8 cellular contexts compared by ENCODE assay signal in genomic region chr10:24900888-24901685, GRCh38. TPM values are rescaled to one million over a fixed set of nuclear protein-coding genes. Genes with fewer than 3 reads are reported as not detected.
DNase-seq lines count a peak whose midpoint lies in the region; ATAC-seq, FAIRE-seq and TF ChIP-seq lines count a peak whose summit lies in the region.

No MANE protein-coding gene starts in this region.

- H3K4me3 Mint-ChIP-seq in activated naive CD8-positive, alpha-beta T cell, result no peak overlapping the region

- no peak for TF ChIP-seq RAD21 in A549 (conservative IDR thresholded peaks at IDR 0.05 in 1 of 2, IDR thresholded peaks at IDR 0.05 in 1 of 2)

- no peaks in the 10 kb centered on the region for H3K9me2 ChIP-seq in Karpas-422 (replicated peaks; ENCODE audit: insufficient read depth, low read length)

- POLR2A ChIA-PET in A549 (lab: Yijun Ruan, JAX), result interaction anchor here (1.1 kb wide), 1 partner anchor 51 kb away, joined by 3 read pairs; no protein-coding TSS in a partner anchor

- H3K27me3 Mint-ChIP-seq in activated naive CD8-positive, alpha-beta T cell, result no peaks in the 10 kb centered on the region

- CTCF ChIA-PET in A549 (lab: Yijun Ruan, JAX), result interaction anchor here (0.9 to 1.2 kb wide), 4 partner anchors 10 to 50 kb away, joined by 3 to 4 read pairs (median 3); no protein-coding TSS in a partner anchor

- no peaks in the 10 kb centered on the region for H3K36me3 ChIP-seq in Karpas-422 (ENCODE audit: insufficient read depth, low read length)

- H2AFZ ChIP-seq in Karpas-422 (ENCODE audit: low read length), result no peak overlapping the region

- peak overlapping the region; percentile 98 for H3K4me2 ChIP-seq in A549
- H3K4me2 ChIP-seq in Karpas-422 (ENCODE audit: low read depth, low read length, poor library complexity, severe bottlenecking), result no peak overlapping the region

- H3K9me3 ChIP-seq in A549 (no peaks in the 10 kb centered on the region), Karpas-422 (ENCODE audit: low read length) (peaks cover 7% of the 10 kb centered on the region; the same call in 1 of the 2 replicates)

- H3K4me1 ChIP-seq in A549 (peaks cover 63% of the 10 kb centered on the region), Karpas-422 (ENCODE audit: low read length) (no peaks in the 10 kb centered on the region)

- H3K36me3 Mint-ChIP-seq in activated naive CD8-positive, alpha-beta T cell, result peaks cover 4% of the 10 kb centered on the region

- H4K20me1 ChIP-seq in Karpas-422 (ENCODE audit: insufficient read depth, low read depth, low read length), result no peaks in the 10 kb centered on the region

- no peak for TF ChIP-seq EP300 in A549 (IDR thresholded peaks at IDR 0.05)

- no peaks in the 10 kb centered on the region for H3K27me3 ChIP-seq in Karpas-422 (ENCODE audit: low read length)

- H3K4me3 ChIP-seq in A549 (peak overlapping the region; percentile 20; the same call in 2 of the 3 replicates), Karpas-422 (ENCODE audit: low read length) (no peak overlapping the region)

- FAIRE-seq in A549 (lab: Jason Lieb, UNC), result no peak
- peak; percentile 93 for FAIRE-seq in GM19239 (lab: Jason Lieb, UNC)

- no peak for TF ChIP-seq CTCF in A549 (IDR thresholded peaks at IDR 0.05)

- peak overlapping the region; percentile 74 to 85 for H3K27ac ChIP-seq in A549
- H3K27ac ChIP-seq in Karpas-422 (ENCODE audit: low read length), result no peak overlapping the region

- H3K79me2 ChIP-seq in Karpas-422 (ENCODE audit: low read length), result no peaks in the 10 kb centered on the region

- no peak overlapping the region for H3K9ac ChIP-seq in Karpas-422 (ENCODE audit: low read length)

- H3K4me1 Mint-ChIP-seq in activated naive CD8-positive, alpha-beta T cell (ENCODE audit: low read depth), result peaks cover 42% of the 10 kb centered on the region

- no peak for TF ChIP-seq POLR2A in A549 (IDR thresholded peaks at IDR 0.05; ENCODE audit: low read length)

- DNase-seq in A549 (ENCODE audit: low read depth in 1 of 2, low spot score in 1 of 2) (no peak), GM19239 (ENCODE audit: insufficient read length, low spot score) (peak; percentile 35), putamen (ENCODE audit: low spot score) (peak; percentile 52), NCI-H2081 treated with DMSO at 0.1 percent for 48 hours (lab: John Stamatoyannopoulos, UW) (no peak), Karpas-422 (no peak)
- DNase-seq in stimulated activated naive CD4-positive, alpha-beta T cell (lab: John Stamatoyannopoulos, UW), result no peak

- WGBS in A549 (ENCODE audit: missing lambda C conversion rate), result 76% methylated on average over 7 of the region's 7 CpGs

- peak in 1 of 2 experiments; percentile 45; a peak in 4 of 6 replicates for ATAC-seq in A549
- peak; percentile 78 for ATAC-seq in HG03135 (IDR thresholded peaks at IDR 0.05; ENCODE audit: unreplicated experiment)

- no peaks in the 10 kb centered on the region for H3K9me3 Mint-ChIP-seq in activated naive CD8-positive, alpha-beta T cell (ENCODE audit: low read depth)

- H3K27ac Mint-ChIP-seq in activated naive CD8-positive, alpha-beta T cell, result peak overlapping the region; percentile 28

TF ChIP-seq in A549, 52 proteins besides CTCF, POLR2A, EP300 and RAD21:
- TF ChIP-seq JUN (IDR thresholded peaks at IDR 0.05) (no peak), SREBF2 (IDR thresholded peaks at IDR 0.05) (no peak), ZFP36 (IDR thresholded peaks at IDR 0.05; ENCODE audit: borderline replicate concordance, partially characterized antibody) (no peak), NR3C1 (IDR thresholded peaks at IDR 0.05) (no peak), RFX5 (IDR thresholded peaks at IDR 0.05) (no peak), PBX3 (IDR thresholded peaks at IDR 0.05) (no peak), CEBPB (IDR thresholded peaks at IDR 0.05) (no peak), ESRRA (IDR thresholded peaks at IDR 0.05; ENCODE audit: borderline replicate concordance, low read length) (no peak), EHF (CRISPR knock-in tag; IDR thresholded peaks at IDR 0.05) (no peak), TFCP2L1 (CRISPR knock-in tag; IDR thresholded peaks at IDR 0.05) (no peak), RCOR1 (IDR thresholded peaks at IDR 0.05; ENCODE audit: low read depth, low read length) (no peak), ZSCAN20 (CRISPR knock-in tag; IDR thresholded peaks at IDR 0.05) (no peak), HES2 (IDR thresholded peaks at IDR 0.05) (no peak), FOXS1 (CRISPR knock-in tag; IDR thresholded peaks at IDR 0.05) (no peak), MYC (IDR thresholded peaks at IDR 0.05; ENCODE audit: borderline replicate concordance, low read length) (no peak), EHMT2 (IDR thresholded peaks at IDR 0.05; ENCODE audit: low read depth) (no peak), GATA3 (IDR thresholded peaks at IDR 0.05; ENCODE audit: borderline replicate concordance) (no peak)
- TF ChIP-seq, protein P1, sequence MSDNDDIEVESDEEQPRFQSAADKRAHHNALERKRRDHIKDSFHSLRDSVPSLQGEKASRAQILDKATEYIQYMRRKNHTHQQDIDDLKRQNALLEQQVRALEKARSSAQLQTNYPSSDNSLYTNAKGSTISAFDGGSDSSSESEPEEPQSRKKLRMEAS (IDR thresholded peaks at IDR 0.05), result no peak

RNA-seq across cellular contexts. Expression of gene PRTFDC1, which starts 51.3 kb away (rescaled TPM):
- polyA plus RNA-seq in A549 (2011; rRNA removed) (32.5 and 39.2 TPM in 2 replicates), A549 (2017; fragmentation: RNase III; extraction: RNeasy Plus Mini Kit Qiagen cat#74134 plus additional on column Dnase treatment) (33.1 to 35.6 TPM (median 34.0 TPM) in 3 replicates)
- polyA plus RNA-seq in A549 (2012; cell fraction: cytosol; rRNA removed), result 10.0 and 14.5 TPM in 2 replicates
- 4.4 and 6.2 TPM in 2 replicates for polyA plus RNA-seq in A549 (2012; cell fraction: nucleus; rRNA removed)
- polyA minus RNA-seq in A549 (2011; rRNA and poly(A)+ RNA removed), result 10.4 and 12.1 TPM in 2 replicates
- total RNA-seq in Karpas-422 (2014; rRNA removed; shearing (Covaris generic); ENCODE audit: low replicate concordance), result not detected in 2 replicates

Comparison
In these comparisons a context has a peak if more than half of its experiments do, and no peak if none do; other contexts are left out.
1. DNase-seq: peak in GM19239 (single experiment) and putamen (single experiment); none in A549 (0 of 2), NCI-H2081 treated with DMSO at 0.1 percent for 48 hours (single experiment), stimulated activated naive CD4-positive, alpha-beta T cell (0 of 6) and Karpas-422 (single experiment).